Comparison of ENCODE assay signal across 8 cellular contexts in the genomic region with DNA sequence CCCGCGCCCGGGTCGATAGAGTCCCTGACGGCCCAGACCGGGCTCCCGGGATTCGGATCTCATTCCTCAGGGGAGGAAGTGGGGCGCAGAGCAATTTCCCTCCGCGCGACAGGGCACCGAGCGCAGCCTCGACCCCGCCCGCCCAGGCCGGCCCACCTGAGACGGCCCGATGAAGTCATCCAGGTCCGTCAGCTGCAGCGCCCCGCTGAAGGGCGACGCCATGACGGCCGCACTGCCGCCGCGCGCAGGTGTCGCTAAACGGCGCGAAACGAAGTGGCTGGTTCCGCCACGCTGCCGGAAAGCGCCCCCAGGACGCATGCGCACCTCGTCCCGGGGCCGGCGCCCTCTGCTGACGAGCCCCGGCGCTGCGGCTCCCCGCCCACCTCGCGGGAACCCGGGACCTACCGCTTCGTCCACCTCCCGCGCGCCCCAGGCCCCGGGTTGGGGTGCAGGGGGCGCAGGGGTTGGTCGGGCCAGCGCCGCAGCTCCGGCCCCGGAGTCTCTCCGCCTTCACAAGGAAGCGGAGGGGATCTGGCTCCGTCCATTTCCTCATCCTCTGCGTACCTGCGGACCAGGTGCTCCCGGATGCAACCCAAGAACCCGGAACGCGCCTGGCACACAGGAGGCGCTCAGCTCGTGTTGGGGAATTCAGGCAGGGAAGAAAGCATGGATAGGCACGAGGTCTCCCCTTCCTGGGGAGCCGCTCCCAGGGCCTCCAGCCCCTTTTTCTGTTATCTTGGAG. TPM values are rescaled to one million over a fixed set of nuclear protein-coding genes. Genes with fewer than 3 reads are reported as not detected.
A peak's percentile ranks its signal among the peaks of the same experiment; 100 is the strongest.
DNase-seq lines count a peak whose midpoint lies in the region; ATAC-seq and TF ChIP-seq lines count a peak whose summit lies in the region.

A gene (minus strand): TSS at position 234 of the 742 bp plus-strand sequence. CDS start 12 bp downstream, at position 222.

- intact Hi-C loops in sigmoid colon (cut with DNase I) = loop anchor here (1.0 to 2.0 kb wide), 2 partner anchors 20 to 30 kb away; a partner anchor contains a TSS

- peak; percentile 16 to 58 for TF ChIP-seq POLR2A in sigmoid colon (IDR thresholded peaks at IDR 0.05)

- peaks cover 0 to 5% (median 0%) of the 10 kb centered on the region in 3 donors for H3K27me3 ChIP-seq in sigmoid colon

- DNase-seq in GM13976 (ENCODE audit: low spot score) = peak; percentile 97
- DNase-seq in NCI-H2029 treated with DMSO at 0.1 percent for 48 hours (lab: John Stamatoyannopoulos, UW) = peak; percentile 24
- peak; percentile 91 for DNase-seq in T1000 (lab: John Stamatoyannopoulos, UW)
- DNase-seq in astrocyte of the hippocampus (ENCODE audit: low read depth, low spot score) = peak; percentile 97
- DNase-seq in hypothalamus (lab: John Stamatoyannopoulos, UW) = peak; percentile 37 to 91 (median 77)
- peak; percentile 94 for DNase-seq in sigmoid colon

- peak within 1 kb of the TSS; percentile 69 to 75 (median 72) for H3K27ac ChIP-seq in sigmoid colon

- peak within 1 kb of the TSS; percentile 79 to 92 (median 88) for H3K4me3 ChIP-seq in sigmoid colon

- H3K9me3 ChIP-seq in sigmoid colon = no peaks in the 10 kb centered on the region

- TF ChIP-seq CTCF in GM13976 (IDR thresholded peaks at IDR 0.05; ENCODE audit: borderline replicate concordance, control extremely low read depth, extremely low read depth, insufficient read depth, missing control alignments) (peak; percentile 98), sigmoid colon (IDR thresholded peaks at IDR 0.05) (peak; percentile 62 to 97 (median 72))

- in situ Hi-C loops in GM13976 (cut with MboI; ENCODE audit: low sequenced_read_pairs, unreplicated experiment) = no loop called here

- 1% methylated on average over 79 of the region's 79 CpGs for WGBS in sigmoid colon, 2 donors

- TF ChIP-seq EP300 in sigmoid colon (IDR thresholded peaks at IDR 0.05) = no peak

- H3K36me3 ChIP-seq in sigmoid colon = peaks cover 12 to 33% (median 19%) of the 10 kb centered on the region in 4 donors

- peaks cover 0 to 18% (median 15%) of the 10 kb centered on the region in 4 donors for H3K4me1 ChIP-seq in sigmoid colon

- ATAC-seq in HG02852 (IDR thresholded peaks at IDR 0.05; ENCODE audit: unreplicated experiment) (peak; percentile 60), GM18519 (IDR thresholded peaks at IDR 0.05; ENCODE audit: low FRiP score, unreplicated experiment) (no peak)

RNA-seq across cellular contexts. Expression of the gene that starts here (rescaled TPM):
- 10 to 100 TPM; 18.9 to 28.5 (median 23.8) TPM for total RNA-seq in sigmoid colon
- 10 to 100 TPM; 18.6 to 51.0 (median 25.4) TPM for polyA plus RNA-seq in sigmoid colon

Comparison
In these comparisons a context has a peak if more than half of its experiments do, and no peak if none do; other contexts are left out.
1. DNase-seq: peak in every context shown above with its lines; median percentile 97 in GM13976; 97 in astrocyte of the hippocampus; 94 in sigmoid colon; 91 in T1000; 77 in hypothalamus; 24 in NCI-H2029 treated with DMSO at 0.1 percent for 48 hours.